ENCODE assay signal across 27 cellular contexts in genomic region chr7:123792547-123792946, GRCh38. TPM values are rescaled to one million over a fixed set of nuclear protein-coding genes. Genes with fewer than 3 reads are reported as not detected.
DNase-seq lines count a peak whose midpoint lies in the region; ATAC-seq and TF ChIP-seq lines count a peak whose summit lies in the region.
"Had no signal": no experiment of that assay in that cellular context is flagged by ENCODE, and none has a peak within 500 bp of the region (broad histone marks: within the 10 kb centered on the region; RNA-seq: fewer than 3 reads in every experiment).

No MANE protein-coding gene starts in this region.

- TF ChIP-seq CTCF in mesothelial cell of epicardium (IDR thresholded peaks at IDR 0.05; ENCODE audit: unreplicated experiment) = no peak

- H3K4me1 Mint-ChIP-seq in naive thymus-derived CD8-positive, alpha-beta T cell = no peaks in the 10 kb centered on the region
- H3K4me1 Mint-ChIP-seq in mesothelial cell of epicardium = peaks cover 1% of the 10 kb centered on the region
- H3K4me1 Mint-ChIP-seq: natural killer cell had no signal

- no peak for DNase-seq in activated CD4-positive, alpha-beta T cell treated with anti-CD3 and anti-CD28 coated beads for 1 hour
- DNase-seq in erythroblast (lab: John Stamatoyannopoulos, UW) (no peak), mesothelial cell of epicardium (ENCODE audit: low spot score in 2 of 2, unreplicated experiment in 2 of 2) (no peak)
- DNase-seq in naive thymus-derived CD8-positive, alpha-beta T cell = no peak
- DNase-seq: 8988T; activated CD4-positive, alpha-beta memory T cell treated with anti-CD3 and anti-CD28 coated beads for 36 hours; activated naive CD8-positive, alpha-beta T cell treated with anti-CD3 and anti-CD28 coated beads for 36 hours; foreskin fibroblast; hippocampal formation; islet precursor cell; natural killer cell; NCI-H1436 treated with DMSO at 0.1 percent for 48 hours; NCI-H2171 treated with DMSO at 0.1 percent for 48 hours; OCI-M1; SHP77; WERI-Rb-1 had no signal

- no peak overlapping the region for H3K4me3 ChIP-seq in BLaER1
- H3K4me3 ChIP-seq: breast epithelium, suprapubic skin had no signal

- peak overlapping the region; percentile 41; the same call in 1 of the 2 replicates for H3K4me2 ChIP-seq in BLaER1

- no peak overlapping the region for H3K27ac ChIP-seq in BLaER1
- H3K27ac ChIP-seq: breast epithelium, parathyroid adenoma, suprapubic skin, WERI-Rb-1 had no signal

- peaks cover 0 to 5% (median 0%) of the 10 kb centered on the region in 5 donors for H3K27me3 Mint-ChIP-seq in naive thymus-derived CD8-positive, alpha-beta T cell
- no peaks in the 10 kb centered on the region for H3K27me3 Mint-ChIP-seq in mesothelial cell of epicardium (ENCODE audit: low read depth)
- H3K27me3 Mint-ChIP-seq: activated naive CD8-positive, alpha-beta T cell treated with anti-CD3 and anti-CD28 coated beads for 36 hours; dendritic cell treated with granulocyte-macrophage colony-stimulating factor and Interleukin-4, amounts not matched to agents 40 ng/mL and 50 ng/mL, for 4 days had no signal

- no peaks in the 10 kb centered on the region for H3K9me3 Mint-ChIP-seq in naive thymus-derived CD8-positive, alpha-beta T cell
- peaks cover 4% of the 10 kb centered on the region for H3K9me3 Mint-ChIP-seq in mesothelial cell of epicardium
- H3K9me3 Mint-ChIP-seq: activated CD4-positive, alpha-beta memory T cell treated with anti-CD3 and anti-CD28 coated beads for 36 hours; activated naive CD8-positive, alpha-beta T cell treated with anti-CD3 and anti-CD28 coated beads for 36 hours; dendritic cell treated with granulocyte-macrophage colony-stimulating factor and Interleukin-4, amounts not matched to agents 40 ng/mL and 50 ng/mL, for 4 days; natural killer cell had no signal

- ATAC-seq in GM19043 (IDR thresholded peaks at IDR 0.05; ENCODE audit: low read depth, unreplicated experiment) = peak; percentile 56
- peak; percentile 59 for ATAC-seq in HG02884 (IDR thresholded peaks at IDR 0.05; ENCODE audit: unreplicated experiment)
- ATAC-seq in HG03558 (IDR thresholded peaks at IDR 0.05; ENCODE audit: extremely low read depth, unreplicated experiment) = peak; percentile 35
- ATAC-seq in naive thymus-derived CD8-positive, alpha-beta T cell = no peak
- ATAC-seq: natural killer cell had no signal

- no peaks in the 10 kb centered on the region for H3K9me3 ChIP-seq in BLaER1
- H3K9me3 ChIP-seq: breast epithelium, suprapubic skin had no signal

- H3K36me3 Mint-ChIP-seq in naive thymus-derived CD8-positive, alpha-beta T cell = no peaks in the 10 kb centered on the region
- H3K36me3 Mint-ChIP-seq in mesothelial cell of epicardium = no peaks in the 10 kb centered on the region
- H3K36me3 Mint-ChIP-seq: activated CD4-positive, alpha-beta memory T cell treated with anti-CD3 and anti-CD28 coated beads for 36 hours; activated naive CD8-positive, alpha-beta T cell treated with anti-CD3 and anti-CD28 coated beads for 36 hours; memory B cell; natural killer cell had no signal

- peaks cover 8% of the 10 kb centered on the region for H3K4me1 ChIP-seq in BLaER1
- H3K4me1 ChIP-seq: breast epithelium, parathyroid adenoma, suprapubic skin had no signal

- H3K9ac ChIP-seq in BLaER1 = no peak overlapping the region
- H3K9ac ChIP-seq: parathyroid adenoma had no signal

- H3K4me3 Mint-ChIP-seq in naive thymus-derived CD8-positive, alpha-beta T cell = no peak overlapping the region
- no peak overlapping the region for H3K4me3 Mint-ChIP-seq in mesothelial cell of epicardium
- H3K4me3 Mint-ChIP-seq: activated CD4-positive, alpha-beta memory T cell treated with anti-CD3 and anti-CD28 coated beads for 36 hours; activated naive CD8-positive, alpha-beta T cell treated with anti-CD3 and anti-CD28 coated beads for 36 hours; dendritic cell treated with granulocyte-macrophage colony-stimulating factor and Interleukin-4, amounts not matched to agents 40 ng/mL and 50 ng/mL, for 4 days; memory B cell; natural killer cell had no signal

- no peak overlapping the region for H3K27ac Mint-ChIP-seq in naive thymus-derived CD8-positive, alpha-beta T cell
- no peak overlapping the region for H3K27ac Mint-ChIP-seq in mesothelial cell of epicardium
- H3K27ac Mint-ChIP-seq: activated CD4-positive, alpha-beta memory T cell treated with anti-CD3 and anti-CD28 coated beads for 36 hours; activated naive CD8-positive, alpha-beta T cell treated with anti-CD3 and anti-CD28 coated beads for 36 hours; dendritic cell treated with granulocyte-macrophage colony-stimulating factor and Interleukin-4, amounts not matched to agents 40 ng/mL and 50 ng/mL, for 4 days; memory B cell; natural killer cell had no signal

- H3K27me3 ChIP-seq in BLaER1 = no peaks in the 10 kb centered on the region
- H3K27me3 ChIP-seq: breast epithelium, suprapubic skin had no signal

- POLR2A ChIA-PET in naive thymus-derived CD8-positive, alpha-beta T cell (lab: Charles Lee) = no interaction called here

- H3K36me3 ChIP-seq in BLaER1 = no peaks in the 10 kb centered on the region
- H3K36me3 ChIP-seq: breast epithelium, suprapubic skin, WERI-Rb-1 had no signal

- H4K20me1 ChIP-seq in BLaER1 = no peaks in the 10 kb centered on the region

- TF ChIP-seq POLR2A in erythroblast (IDR thresholded peaks at IDR 0.05; ENCODE audit: low read length) = no peak

RNA-seq across cellular contexts. Expression of gene WASL, which starts 43.7 kb away (rescaled TPM):
- 10 to 100 TPM; 14.3 to 15.6 TPM for total RNA-seq in naive thymus-derived CD8-positive, alpha-beta T cell
- 1 to 10 TPM; 2.5 to 3.0 (median 2.9) TPM for polyA plus RNA-seq in naive thymus-derived CD8-positive, alpha-beta T cell
- 34.8 to 35.7 TPM (median 35.0 TPM) in 3 replicates for total RNA-seq in mesothelial cell of epicardium

RNA-seq across cellular contexts. Expression of gene HYAL4, which starts 52.4 kb away (rescaled TPM):
- not detected for total RNA-seq in naive thymus-derived CD8-positive, alpha-beta T cell
- polyA plus RNA-seq in naive thymus-derived CD8-positive, alpha-beta T cell = not detected
- not detected in 3 replicates for total RNA-seq in mesothelial cell of epicardium
- total RNA-seq: activated naive CD8-positive, alpha-beta T cell treated with anti-CD3 and anti-CD28 coated beads for 36 hours; natural killer cell; T-helper 1 cell treated with Interleukin-12 subunit alpha and Interleukin-12 subunit beta and Interleukin-4 antibody, amounts not matched to agents 30 ng/mL and 1 ng/mL, for 36 hours had no signal
- polyA plus RNA-seq: BJ had no signal

Comparison
In these comparisons a context has a peak if more than half of its experiments do, and no peak if none do; other contexts are left out.
1. ATAC-seq: peak in GM19043 (single experiment), HG02884 (single experiment) and HG03558 (single experiment); none in naive thymus-derived CD8-positive, alpha-beta T cell (0 of 2).